1 cellular context compared by ENCODE assay signal in genomic region chr6:9252784-9253183, GRCh38.
TF ChIP-seq lines count a peak whose summit lies in the region.

No MANE protein-coding gene starts in this region.

TF ChIP-seq in WTC11, 78 proteins besides CTCF, POLR2A, EP300 and RAD21 (continued from another document):
- TF ChIP-seq ATF1 (CRISPR knock-in tag; IDR thresholded peaks at IDR 0.05) (no peak), E2F4 (CRISPR knock-in tag; IDR thresholded peaks at IDR 0.05; ENCODE audit: borderline replicate concordance, low read depth) (no peak), ZNF121 (CRISPR knock-in tag; IDR thresholded peaks at IDR 0.05) (no peak), USF1 (CRISPR knock-in tag; IDR thresholded peaks at IDR 0.05) (no peak), EMX1 (CRISPR knock-in tag; IDR thresholded peaks at IDR 0.05) (no peak), MYBL2 (CRISPR knock-in tag; IDR thresholded peaks at IDR 0.05) (no peak), NR3C1 (CRISPR knock-in tag; conservative IDR thresholded peaks at IDR 0.05; ENCODE audit: low read depth) (no peak), ZMAT4 (CRISPR knock-in tag; IDR thresholded peaks at IDR 0.05) (no peak), FOXJ3 (CRISPR knock-in tag; IDR thresholded peaks at IDR 0.05; ENCODE audit: borderline replicate concordance) (no peak)
